ENCODE assay signal across 32 cellular contexts in genomic region chr5:168092786-168093185, GRCh38.
"Had no signal": no experiment of that assay in that cellular context is flagged by ENCODE, and none has a peak within 500 bp of the region (broad histone marks: within the 10 kb centered on the region; RNA-seq: fewer than 3 reads in every experiment).

No MANE protein-coding gene starts in this region.

- H3K4me3 Mint-ChIP-seq: activated CD4-positive, alpha-beta memory T cell treated with anti-CD3 and anti-CD28 coated beads, Interleukin-2, amount 10 ng/mL, durations not matched to agents 7 days and 5 days; activated naive CD4-positive, alpha-beta T cell treated with anti-CD3 and anti-CD28 coated beads, Interleukin-2, amount 50 U/mL, for 24 hours; activated naive CD8-positive, alpha-beta T cell treated with anti-CD3 and anti-CD28 coated beads, Interleukin-2, amount 10 ng/mL, durations not matched to agents 7 days and 5 days; activated T-cell treated with anti-CD3 and anti-CD28 coated beads, Interleukin-2, amount 50 U/mL, for 72 hours; activated T-helper 17 cell treated with anti-CD3 and anti-CD28 coated beads, Interleukin-2, amount 50 U/mL, for 72 hours; IgD-negative memory B cell had no signal

- H3K4me3 ChIP-seq: ascending aorta, PC-9, SJCRH30, SK-N-MC had no signal

- H3K27ac Mint-ChIP-seq: activated CD4-positive, alpha-beta memory T cell treated with anti-CD3 and anti-CD28 coated beads, Interleukin-2, amount 10 ng/mL, durations not matched to agents 7 days and 5 days; activated naive CD4-positive, alpha-beta T cell treated with anti-CD3 and anti-CD28 coated beads, Interleukin-2, amount 50 U/mL, for 24 hours; activated naive CD8-positive, alpha-beta T cell treated with anti-CD3 and anti-CD28 coated beads, Interleukin-2, amount 10 ng/mL, durations not matched to agents 7 days and 5 days; activated T-cell treated with anti-CD3 and anti-CD28 coated beads, Interleukin-2, amount 50 U/mL, for 72 hours; activated T-helper 17 cell treated with anti-CD3 and anti-CD28 coated beads, Interleukin-2, amount 50 U/mL, for 72 hours; IgD-negative memory B cell had no signal

- H3K4me1 ChIP-seq: ascending aorta, SJCRH30 had no signal

- H3K4me1 Mint-ChIP-seq: activated CD4-positive, alpha-beta memory T cell treated with anti-CD3 and anti-CD28 coated beads, Interleukin-2, amount 10 ng/mL, durations not matched to agents 7 days and 5 days; activated naive CD4-positive, alpha-beta T cell treated with anti-CD3 and anti-CD28 coated beads, Interleukin-2, amount 50 U/mL, for 24 hours; activated T-helper 17 cell treated with anti-CD3 and anti-CD28 coated beads, Interleukin-2, amount 50 U/mL, for 72 hours; IgD-negative memory B cell had no signal

- H3K4me2 ChIP-seq: PC-9 had no signal

- H2AFZ ChIP-seq: PC-9 had no signal

- DNase-seq: activated CD4-positive, alpha-beta memory T cell treated with anti-CD3 and anti-CD28 coated beads, Interleukin-2, amount 10 ng/mL, durations not matched to agents 7 days and 5 days; activated CD4-positive, alpha-beta T cell treated with anti-CD3 and anti-CD28 coated beads for 1 hour; activated CD4-positive, alpha-beta T cell treated with anti-CD3 and anti-CD28 coated beads for 48 hours; activated CD4-positive, CD25-positive, alpha-beta regulatory T cell; activated effector memory CD4-positive, alpha-beta T cell treated with anti-CD3 and anti-CD28 coated beads, Interleukin-2, amount 50 U/mL, for 16 hours; activated naive CD4-positive, alpha-beta T cell; activated naive CD8-positive, alpha-beta T cell treated with anti-CD3 and anti-CD28 coated beads, Interleukin-2, amount 10 ng/mL, durations not matched to agents 7 days and 5 days; activated T-cell treated with anti-CD3 and anti-CD28 coated beads, Interleukin-2, amount 50 U/mL, for 1 hour; activated T-cell treated with anti-CD3 and anti-CD28 coated beads, Interleukin-2, amount 50 U/mL, for 72 hours; amygdala; central memory CD4-positive, alpha-beta T cell; Karpas-422; KBM-7; NCI-H1048; NCI-H1105 treated with DMSO at 0.1 percent for 48 hours; NCI-H1436 treated with DMSO at 0.1 percent for 48 hours; NCI-H2029; NCI-H510A; NCI-H526; NCI-H748 treated with DMSO at 0.1 percent for 48 hours; NK-92 treated with Interleukin-12 subunit alpha and Interleukin-12 subunit beta, amount 100 ng/mL, for 24 hours; PC-9; SHP77; SJCRH30; T1000; WERI-Rb-1 had no signal

- H3K9me3 ChIP-seq: ascending aorta, SJCRH30 had no signal

- H3K9me3 Mint-ChIP-seq: activated CD4-positive, alpha-beta memory T cell treated with anti-CD3 and anti-CD28 coated beads, Interleukin-2, amount 10 ng/mL, durations not matched to agents 7 days and 5 days; activated naive CD4-positive, alpha-beta T cell treated with anti-CD3 and anti-CD28 coated beads, Interleukin-2, amount 50 U/mL, for 24 hours; activated naive CD8-positive, alpha-beta T cell treated with anti-CD3 and anti-CD28 coated beads, Interleukin-2, amount 10 ng/mL, durations not matched to agents 7 days and 5 days; activated T-cell treated with anti-CD3 and anti-CD28 coated beads, Interleukin-2, amount 50 U/mL, for 72 hours; activated T-helper 17 cell treated with anti-CD3 and anti-CD28 coated beads, Interleukin-2, amount 50 U/mL, for 72 hours had no signal

- H3K27me3 Mint-ChIP-seq: activated naive CD4-positive, alpha-beta T cell treated with anti-CD3 and anti-CD28 coated beads, Interleukin-2, amount 50 U/mL, for 24 hours; activated naive CD8-positive, alpha-beta T cell treated with anti-CD3 and anti-CD28 coated beads, Interleukin-2, amount 10 ng/mL, durations not matched to agents 7 days and 5 days had no signal

- H3K27ac ChIP-seq: ascending aorta, PC-9, RWPE1, SJCRH30, SK-N-MC, WERI-Rb-1 had no signal

- H3K27me3 ChIP-seq: ascending aorta, SJCRH30 had no signal

- ATAC-seq: activated T-cell treated with anti-CD3 and anti-CD28 coated beads, Interleukin-2, amount 50 U/mL, for 72 hours; activated T-helper 17 cell treated with anti-CD3 and anti-CD28 coated beads, Interleukin-2, amount 50 U/mL, for 72 hours had no signal

- H3K36me3 ChIP-seq: ascending aorta, SJCRH30, WERI-Rb-1 had no signal

- H3K36me3 Mint-ChIP-seq: activated naive CD4-positive, alpha-beta T cell treated with anti-CD3 and anti-CD28 coated beads, Interleukin-2, amount 50 U/mL, for 24 hours; activated naive CD8-positive, alpha-beta T cell treated with anti-CD3 and anti-CD28 coated beads, Interleukin-2, amount 10 ng/mL, durations not matched to agents 7 days and 5 days; IgD-negative memory B cell had no signal
